ENCODE assay signal across 21 cellular contexts in genomic region chr20:63198606-63199005, GRCh38. TPM values are rescaled to one million over a fixed set of nuclear protein-coding genes. Genes with fewer than 3 reads are reported as not detected.
A peak's percentile ranks its signal among the peaks of the same experiment; 100 is the strongest.
DNase-seq lines count a peak whose midpoint lies in the region; ATAC-seq and TF ChIP-seq lines count a peak whose summit lies in the region.
"Had no signal": no experiment of that assay in that cellular context is flagged by ENCODE, and none has a peak within 500 bp of the region (broad histone marks: within the 10 kb centered on the region; RNA-seq: fewer than 3 reads in every experiment).

No MANE protein-coding gene starts in this region.

- no peak for ATAC-seq in activated T-cell treated with anti-CD3 and anti-CD28 coated beads, Interleukin-2, amount 50 U/mL, for 72 hours (replicated peaks in 1 of 2)
- no peak for ATAC-seq in WTC11
- ATAC-seq in upper lobe of right lung: peak; percentile 21
- ATAC-seq in GM21423 (IDR thresholded peaks at IDR 0.05; ENCODE audit: unreplicated experiment): no peak
- ATAC-seq: Panc1 had no signal

- TF ChIP-seq CTCF in WTC11 (IDR thresholded peaks at IDR 0.05) (no peak), nephron progenitor cell (IDR thresholded peaks at IDR 0.05) (no peak), upper lobe of right lung (IDR thresholded peaks at IDR 0.05) (no peak)

- H3K27ac ChIP-seq in upper lobe of right lung: no peak overlapping the region
- H3K27ac ChIP-seq: C4-2B, KMS-11 had no signal

- peaks cover 51% of the 10 kb centered on the region for H3K36me3 ChIP-seq in upper lobe of right lung

- no peaks in the 10 kb centered on the region for H3K9me3 ChIP-seq in upper lobe of right lung

- CTCF ChIA-PET in WTC11 (lab: Charles Lee): interaction anchor here (0.6 to 4.6 kb wide), 8 partner anchors 15 to 226 kb away, joined by 3 to 30 read pairs (median 5); partner anchors contain the start of gene YTHDF1

- DNase-seq in activated T-cell treated with anti-CD3 and anti-CD28 coated beads, Interleukin-2, amount 50 U/mL, for 72 hours: no peak
- DNase-seq in activated T-cell treated with anti-CD3 and anti-CD28 coated beads, Interleukin-2, amount 50 U/mL, for 1 hour: no peak
- DNase-seq in WTC11 (ENCODE audit: low spot score) (no peak), nephron progenitor cell (no peak), upper lobe of right lung (no peak), pons (ENCODE audit: low spot score) (no peak), MV-4-11 (lab: John Stamatoyannopoulos, UW) (no peak)
- DNase-seq: 8988T, DMS53, GDM1, H9, IMR-90, NCI-H1105 treated with DMSO at 0.1 percent for 48 hours, NCI-H2029 treated with DMSO at 0.1 percent for 48 hours, NCI-H226, NCI-H510A treated with DMSO at 0.1 percent for 48 hours, NCI-H774 had no signal

- peaks cover 34% of the 10 kb centered on the region for H3K4me1 Mint-ChIP-seq in activated T-cell treated with anti-CD3 and anti-CD28 coated beads, Interleukin-2, amount 50 U/mL, for 72 hours (ENCODE audit: low read depth)
- H3K4me1 Mint-ChIP-seq in WTC11 (peaks cover 23% of the 10 kb centered on the region), nephron progenitor cell (peaks cover 27% of the 10 kb centered on the region)

- POLR2A ChIA-PET in WTC11 (lab: Charles Lee): no interaction called here

- peaks cover 0 to 7% of the 10 kb centered on the region in 2 donors for H3K36me3 Mint-ChIP-seq in activated T-cell treated with anti-CD3 and anti-CD28 coated beads, Interleukin-2, amount 50 U/mL, for 72 hours (ENCODE audit: insufficient read depth in 2 of 2)
- H3K36me3 Mint-ChIP-seq in WTC11: peaks cover 43% of the 10 kb centered on the region
- peaks cover 79% of the 10 kb centered on the region for H3K36me3 Mint-ChIP-seq in nephron progenitor cell (ENCODE audit: low read depth)

- peaks cover 6% of the 10 kb centered on the region for H3K4me1 ChIP-seq in upper lobe of right lung

- no peak overlapping the region for H3K4me3 Mint-ChIP-seq in activated T-cell treated with anti-CD3 and anti-CD28 coated beads, Interleukin-2, amount 50 U/mL, for 72 hours
- H3K4me3 Mint-ChIP-seq in WTC11: no peak overlapping the region
- no peak overlapping the region for H3K4me3 Mint-ChIP-seq in nephron progenitor cell
- H3K4me3 Mint-ChIP-seq: H9 had no signal

- no peak overlapping the region for H3K4me3 ChIP-seq in upper lobe of right lung

- peak overlapping the region; percentile 57 for H3K27ac Mint-ChIP-seq in activated T-cell treated with anti-CD3 and anti-CD28 coated beads, Interleukin-2, amount 50 U/mL, for 72 hours
- H3K27ac Mint-ChIP-seq in WTC11: peak overlapping the region; percentile 70
- peak overlapping the region; percentile 19 for H3K27ac Mint-ChIP-seq in nephron progenitor cell

- H3K9me3 Mint-ChIP-seq in activated T-cell treated with anti-CD3 and anti-CD28 coated beads, Interleukin-2, amount 50 U/mL, for 72 hours: no peaks in the 10 kb centered on the region
- H3K9me3 Mint-ChIP-seq in WTC11 (no peaks in the 10 kb centered on the region), nephron progenitor cell (no peaks in the 10 kb centered on the region)
- H3K9me3 Mint-ChIP-seq: H9 had no signal

- no peaks in the 10 kb centered on the region for H3K27me3 ChIP-seq in upper lobe of right lung

- intact Hi-C loops in upper lobe of right lung (cut with DNase I): no loop called here

- H3K27me3 Mint-ChIP-seq in activated T-cell treated with anti-CD3 and anti-CD28 coated beads, Interleukin-2, amount 50 U/mL, for 72 hours (ENCODE audit: low read depth): no peaks in the 10 kb centered on the region
- H3K27me3 Mint-ChIP-seq in WTC11 (ENCODE audit: low read depth): no peaks in the 10 kb centered on the region
- peaks cover 6% of the 10 kb centered on the region for H3K27me3 Mint-ChIP-seq in nephron progenitor cell (ENCODE audit: low read depth, poor library complexity)

TF ChIP-seq in WTC11, 78 proteins besides CTCF, POLR2A, EP300 and RAD21:
- TF ChIP-seq ZNF512 (CRISPR knock-in tag; IDR thresholded peaks at IDR 0.05; ENCODE audit: borderline replicate concordance): no peak

RNA-seq across cellular contexts. Expression of gene YTHDF1, which starts 17.3 kb away (rescaled TPM):
- total RNA-seq in activated T-cell treated with anti-CD3 and anti-CD28 coated beads, Interleukin-2, amount 50 U/mL, for 72 hours: 10 to 100 TPM; 39.1 to 43.2 TPM
- total RNA-seq in WTC11 (2021) (50.2 to 61.3 TPM (median 51.3 TPM) in 3 replicates), upper lobe of right lung (36.9 TPM)

RNA-seq across cellular contexts. Expression of gene BIRC7, which starts 37.1 kb away (rescaled TPM):
- under 1 TPM in 1 of 2 donors, not detected in 1; 0.74 TPM for total RNA-seq in activated T-cell treated with anti-CD3 and anti-CD28 coated beads, Interleukin-2, amount 50 U/mL, for 72 hours
- total RNA-seq in WTC11 (2021) (0.17 to 0.23 TPM in 2 of 3 replicates, not detected in the other), upper lobe of right lung (15.5 TPM)
- total RNA-seq: H9, IMR-90 had no signal

RNA-seq across cellular contexts. Expression of gene NKAIN4, which starts 55.7 kb away (rescaled TPM):
- not detected for total RNA-seq in activated T-cell treated with anti-CD3 and anti-CD28 coated beads, Interleukin-2, amount 50 U/mL, for 72 hours
- 7.2 to 11.0 TPM (median 9.6 TPM) in 3 replicates for total RNA-seq in WTC11 (2021)
- not detected for total RNA-seq in upper lobe of right lung
- total RNA-seq: IMR-90 had no signal

Comparison
In these comparisons a context has a peak if more than half of its experiments do, and no peak if none do; other contexts are left out.
1. H3K27ac Mint-ChIP-seq: peak in every context shown above with its lines; median percentile 70 in WTC11; 57 in activated T-cell treated with anti-CD3 and anti-CD28 coated beads, Interleukin-2, amount 50 U/mL, for 72 hours; 19 in nephron progenitor cell.